In genomic region chr1:24118410-24119242, GRCh38 we compare ENCODE assay signal across 1 cellular context.
TF ChIP-seq lines count a peak whose summit lies in the region.

No MANE protein-coding gene starts in this region.

TF ChIP-seq in HepG2, 621 proteins besides CTCF, POLR2A, EP300 and RAD21 (continued from another document):
- TF ChIP-seq E2F1 (CRISPR knock-in tag; IDR thresholded peaks at IDR 0.05) (no peak), ZKSCAN5 (CRISPR knock-in tag; IDR thresholded peaks at IDR 0.05) (0 out of 2 replicates have a peak, but pooled peaks have one; percentile 19), ZNF136 (CRISPR knock-in tag; IDR thresholded peaks at IDR 0.05; ENCODE audit: low read depth) (no peak), FOXO1 (CRISPR knock-in tag; IDR thresholded peaks at IDR 0.05) (peak; percentile 94), TCF7L2 (IDR thresholded peaks at IDR 0.05; ENCODE audit: low read depth, low read length) (no peak), MIXL1 (CRISPR knock-in tag; IDR thresholded peaks at IDR 0.05) (peak; percentile 84), ZNF256 (CRISPR knock-in tag; conservative IDR thresholded peaks at IDR 0.05) (no peak), CREB1 (IDR thresholded peaks at IDR 0.05) (no peak), CREB1 (CRISPR knock-in tag; IDR thresholded peaks at IDR 0.05) (peak; percentile 84), FOXA3 (CRISPR knock-in tag; IDR thresholded peaks at IDR 0.05) (peak; percentile 82), TAF15 (IDR thresholded peaks at IDR 0.05; ENCODE audit: low read depth, low read length, poor library complexity, severe bottlenecking) (no peak), KDM6A (CRISPR knock-in tag; IDR thresholded peaks at IDR 0.05; ENCODE audit: low read depth) (peak; percentile 83), BORCS8-MEF2B (CRISPR knock-in tag; IDR thresholded peaks at IDR 0.05) (no peak), SSRP1 (CRISPR knock-in tag; IDR thresholded peaks at IDR 0.05) (peak; percentile 29; the same call in 1 of the 2 replicates), CREB3 (CRISPR knock-in tag; IDR thresholded peaks at IDR 0.05) (no peak), FOSL1 (CRISPR knock-in tag; IDR thresholded peaks at IDR 0.05; ENCODE audit: borderline replicate concordance) (no peak), SETDB1 (CRISPR knock-in tag; IDR thresholded peaks at IDR 0.05; ENCODE audit: borderline replicate concordance) (no peak), SRSF1 (optimal IDR thresholded peaks at IDR 0.05; ENCODE audit: low read depth, low read length) (no peak), ZNF253 (CRISPR knock-in tag; IDR thresholded peaks at IDR 0.05; ENCODE audit: borderline replicate concordance) (no peak), IKZF4 (CRISPR knock-in tag; IDR thresholded peaks at IDR 0.05; ENCODE audit: borderline replicate concordance, low read depth, not compliant biosample characterization) (no peak), MEF2D (CRISPR knock-in tag; IDR thresholded peaks at IDR 0.05) (peak; percentile 23; the same call in 1 of the 2 replicates), ZFP36L1 (CRISPR knock-in tag; IDR thresholded peaks at IDR 0.05) (no peak), MYC (CRISPR knock-in tag; IDR thresholded peaks at IDR 0.05; ENCODE audit: borderline replicate concordance) (peak; percentile 19; the same call in 1 of the 2 replicates), SRSF4 (IDR thresholded peaks at IDR 0.05; ENCODE audit: low read depth, low read length, poor library complexity, severe bottlenecking) (no peak), ZNF644 (CRISPR knock-in tag; IDR thresholded peaks at IDR 0.05; ENCODE audit: low read depth) (no peak), PHF5A (CRISPR knock-in tag; IDR thresholded peaks at IDR 0.05; ENCODE audit: low read depth, unreplicated experiment) (no peak), SKI (IDR thresholded peaks at IDR 0.05; ENCODE audit: partially characterized antibody) (peak; percentile 56), ELF1 (CRISPR knock-in tag; IDR thresholded peaks at IDR 0.05) (peak; percentile 73), MAZ (IDR thresholded peaks at IDR 0.05; ENCODE audit: borderline replicate concordance, low read depth, low read length) (no peak), MAZ (CRISPR knock-in tag; IDR thresholded peaks at IDR 0.05; ENCODE audit: low read depth) (0 out of 2 replicates have a peak, but pooled peaks have one; percentile 37), ARNTL (CRISPR knock-in tag; IDR thresholded peaks at IDR 0.05) (0 out of 2 replicates have a peak, but pooled peaks have one; percentile 37), NAIF1 (CRISPR knock-in tag; IDR thresholded peaks at IDR 0.05; ENCODE audit: borderline replicate concordance) (no peak), PAXIP1 (CRISPR knock-in tag; conservative IDR thresholded peaks at IDR 0.05) (peak; percentile 96), RBAK (CRISPR knock-in tag; IDR thresholded peaks at IDR 0.05) (no peak), SAFB2 (CRISPR knock-in tag; IDR thresholded peaks at IDR 0.05; ENCODE audit: borderline replicate concordance, low read depth) (peak; percentile 26; the same call in 1 of the 2 replicates), ZBTB7A (CRISPR knock-in tag; IDR thresholded peaks at IDR 0.05) (peak; percentile 75; the same call in 1 of the 2 replicates), MIER3 (CRISPR knock-in tag; IDR thresholded peaks at IDR 0.05; ENCODE audit: borderline replicate concordance) (peak; percentile 66; the same call in 1 of the 2 replicates), ZNF432 (CRISPR knock-in tag; IDR thresholded peaks at IDR 0.05; ENCODE audit: borderline replicate concordance) (no peak)
- TF ChIP-seq, protein P1, sequence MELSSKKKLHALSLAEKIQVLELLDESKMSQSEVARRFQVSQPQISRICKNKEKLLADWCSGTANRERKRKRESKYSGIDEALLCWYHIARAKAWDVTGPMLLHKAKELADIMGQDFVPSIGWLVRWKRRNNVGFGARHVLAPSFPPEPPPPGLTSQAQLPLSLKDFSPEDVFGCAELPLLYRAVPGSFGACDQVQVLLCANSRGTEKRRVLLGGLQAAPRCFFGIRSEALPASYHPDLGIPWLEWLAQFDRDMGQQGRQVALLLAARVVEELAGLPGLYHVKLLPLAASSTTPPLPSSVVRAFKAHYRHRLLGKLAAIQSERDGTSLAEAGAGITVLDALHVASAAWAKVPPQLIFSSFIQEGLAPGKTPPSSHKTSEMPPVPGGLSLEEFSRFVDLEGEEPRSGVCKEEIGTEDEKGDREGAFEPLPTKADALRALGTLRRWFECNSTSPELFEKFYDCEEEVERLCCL (CRISPR knock-in tag; IDR thresholded peaks at IDR 0.05; ENCODE audit: borderline replicate concordance): 0 out of 2 replicates have a peak, but pooled peaks have one; percentile 36
- TF ChIP-seq, protein P2, sequence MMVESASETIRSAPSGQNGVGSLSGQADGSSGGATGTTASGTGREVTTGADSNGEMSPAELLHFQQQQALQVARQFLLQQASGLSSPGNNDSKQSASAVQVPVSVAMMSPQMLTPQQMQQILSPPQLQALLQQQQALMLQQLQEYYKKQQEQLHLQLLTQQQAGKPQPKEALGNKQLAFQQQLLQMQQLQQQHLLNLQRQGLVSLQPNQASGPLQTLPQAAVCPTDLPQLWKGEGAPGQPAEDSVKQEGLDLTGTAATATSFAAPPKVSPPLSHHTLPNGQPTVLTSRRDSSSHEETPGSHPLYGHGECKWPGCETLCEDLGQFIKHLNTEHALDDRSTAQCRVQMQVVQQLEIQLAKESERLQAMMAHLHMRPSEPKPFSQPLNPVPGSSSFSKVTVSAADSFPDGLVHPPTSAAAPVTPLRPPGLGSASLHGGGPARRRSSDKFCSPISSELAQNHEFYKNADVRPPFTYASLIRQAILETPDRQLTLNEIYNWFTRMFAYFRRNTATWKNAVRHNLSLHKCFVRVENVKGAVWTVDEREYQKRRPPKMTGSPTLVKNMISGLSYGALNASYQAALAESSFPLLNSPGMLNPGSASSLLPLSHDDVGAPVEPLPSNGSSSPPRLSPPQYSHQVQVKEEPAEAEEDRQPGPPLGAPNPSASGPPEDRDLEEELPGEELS (CRISPR knock-in tag; IDR thresholded peaks at IDR 0.05): peak; percentile 92
- TF ChIP-seq, protein P3, sequence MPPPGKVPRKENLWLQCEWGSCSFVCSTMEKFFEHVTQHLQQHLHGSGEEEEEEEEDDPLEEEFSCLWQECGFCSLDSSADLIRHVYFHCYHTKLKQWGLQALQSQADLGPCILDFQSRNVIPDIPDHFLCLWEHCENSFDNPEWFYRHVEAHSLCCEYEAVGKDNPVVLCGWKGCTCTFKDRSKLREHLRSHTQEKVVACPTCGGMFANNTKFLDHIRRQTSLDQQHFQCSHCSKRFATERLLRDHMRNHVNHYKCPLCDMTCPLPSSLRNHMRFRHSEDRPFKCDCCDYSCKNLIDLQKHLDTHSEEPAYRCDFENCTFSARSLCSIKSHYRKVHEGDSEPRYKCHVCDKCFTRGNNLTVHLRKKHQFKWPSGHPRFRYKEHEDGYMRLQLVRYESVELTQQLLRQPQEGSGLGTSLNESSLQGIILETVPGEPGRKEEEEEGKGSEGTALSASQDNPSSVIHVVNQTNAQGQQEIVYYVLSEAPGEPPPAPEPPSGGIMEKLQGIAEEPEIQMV (CRISPR knock-in tag; IDR thresholded peaks at IDR 0.05; ENCODE audit: low read depth): no peak
